Comparison of ENCODE assay signal across 16 cellular contexts in the genomic region with DNA sequence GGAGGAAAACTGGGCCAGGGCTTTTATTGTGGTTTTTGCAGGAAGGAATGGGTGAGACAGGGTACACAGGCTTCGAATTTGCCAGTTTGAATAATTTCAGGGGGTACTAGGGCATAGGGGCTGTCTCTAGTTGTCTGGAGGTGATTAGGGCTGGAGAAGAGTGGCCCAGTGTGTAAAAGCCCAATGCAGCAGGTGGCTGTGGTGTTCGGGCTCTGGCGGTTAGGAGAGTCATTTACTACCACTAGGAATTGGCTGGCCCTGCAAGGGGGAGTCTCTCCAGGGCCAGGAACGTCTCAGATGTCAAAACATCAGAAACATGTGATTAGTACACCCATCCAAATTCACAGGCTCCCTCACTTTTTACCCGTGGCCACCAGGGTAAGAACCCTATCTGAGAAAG. TPM values are rescaled to one million over a fixed set of nuclear protein-coding genes. Genes with fewer than 3 reads are reported as not detected.
DNase-seq lines count a peak whose midpoint lies in the region; ATAC-seq, FAIRE-seq and TF ChIP-seq lines count a peak whose summit lies in the region.
"Had no signal": no experiment of that assay in that cellular context is flagged by ENCODE, and none has a peak within 500 bp of the region (broad histone marks: within the 10 kb centered on the region; RNA-seq: fewer than 3 reads in every experiment).

No MANE protein-coding gene starts in this region.

- TF ChIP-seq CTCF in A549 (IDR thresholded peaks at IDR 0.05) (no peak), DND-41 (IDR thresholded peaks at IDR 0.05; ENCODE audit: borderline replicate concordance, extremely low read depth, low read length, poor library complexity, severe bottlenecking) (no peak), left ventricle myocardium inferior (IDR thresholded peaks at IDR 0.05; ENCODE audit: borderline replicate concordance) (peak; percentile 17)

- TF ChIP-seq RAD21 in A549 (conservative IDR thresholded peaks at IDR 0.05 in 1 of 2, IDR thresholded peaks at IDR 0.05 in 1 of 2) = no peak

- no peak for TF ChIP-seq EP300 in A549 (IDR thresholded peaks at IDR 0.05)

- CTCF ChIA-PET in A549 (lab: Yijun Ruan, JAX) = interaction anchor here (0.7 to 1.6 kb wide), 6 partner anchors 14 to 106 kb away, joined by 3 to 5 read pairs (median 3); no protein-coding TSS in a partner anchor
- CTCF ChIA-PET in activated CD8-positive, alpha-beta memory T cell treated with anti-CD3 and anti-CD28 coated beads, Interleukin-2, amount 10 ng/mL, durations not matched to agents 7 days and 5 days (lab: Charles Lee) = interaction anchor here (4.4 kb wide), 1 partner anchor 106 kb away, joined by 15 read pairs; no protein-coding TSS in a partner anchor

- H3K79me2 ChIP-seq in DND-41 (ENCODE audit: insufficient read depth, low read length) = no peaks in the 10 kb centered on the region

- H3K4me1 Mint-ChIP-seq in activated CD8-positive, alpha-beta memory T cell treated with anti-CD3 and anti-CD28 coated beads, Interleukin-2, amount 10 ng/mL, durations not matched to agents 7 days and 5 days = no peaks in the 10 kb centered on the region
- H3K4me1 Mint-ChIP-seq: CD4-positive, alpha-beta memory T cell had no signal

- H3K27ac ChIP-seq in A549 (no peak overlapping the region), DND-41 (ENCODE audit: low read length) (no peak overlapping the region), left ventricle myocardium inferior (replicated peaks) (peak overlapping the region; percentile 11)

- H3K4me1 ChIP-seq in A549 (no peaks in the 10 kb centered on the region), DND-41 (ENCODE audit: insufficient read depth, low read length) (peaks cover 26% of the 10 kb centered on the region), left ventricle myocardium inferior (peaks cover 14% of the 10 kb centered on the region)

- POLR2A ChIA-PET in A549 (lab: Yijun Ruan, JAX) = no interaction called here

- no peaks in the 10 kb centered on the region for H4K20me1 ChIP-seq in DND-41 (ENCODE audit: insufficient read depth, low read length)

- H2AFZ ChIP-seq in DND-41 (ENCODE audit: low read depth, low read length) = no peak overlapping the region

- H3K4me2 ChIP-seq in A549 (no peak overlapping the region), DND-41 (ENCODE audit: insufficient read depth, low read length) (no peak overlapping the region)

- H3K9ac ChIP-seq in DND-41 (ENCODE audit: low read depth, low read length) = no peak overlapping the region

- H3K4me3 Mint-ChIP-seq in activated CD8-positive, alpha-beta memory T cell treated with anti-CD3 and anti-CD28 coated beads, Interleukin-2, amount 10 ng/mL, durations not matched to agents 7 days and 5 days = no peak overlapping the region
- H3K4me3 Mint-ChIP-seq: HFFc6 had no signal

- peak; percentile 19 to 38; a peak in 2 of 6 replicates for ATAC-seq in A549
- peak; percentile 59 for ATAC-seq in DND-41 (ENCODE audit: insufficient read depth, low read depth)
- no peak for ATAC-seq in activated CD8-positive, alpha-beta memory T cell treated with anti-CD3 and anti-CD28 coated beads, Interleukin-2, amount 10 ng/mL, durations not matched to agents 7 days and 5 days

- no peak for TF ChIP-seq POLR2A in A549 (IDR thresholded peaks at IDR 0.05; ENCODE audit: low read length)

- H3K36me3 ChIP-seq in DND-41 (ENCODE audit: insufficient read depth, low read length) (no peaks in the 10 kb centered on the region), left ventricle myocardium inferior (no peaks in the 10 kb centered on the region)

- no peaks in the 10 kb centered on the region for H3K27me3 ChIP-seq in DND-41 (ENCODE audit: insufficient read depth, low read length, poor library complexity)
- H3K27me3 ChIP-seq in left ventricle myocardium inferior (ENCODE audit: low read depth) = no peaks in the 10 kb centered on the region

- WGBS in A549 (ENCODE audit: missing lambda C conversion rate) = 35% methylated on average over 5 of the region's 5 CpGs

- no peaks in the 10 kb centered on the region for H3K9me3 Mint-ChIP-seq in activated CD8-positive, alpha-beta memory T cell treated with anti-CD3 and anti-CD28 coated beads, Interleukin-2, amount 10 ng/mL, durations not matched to agents 7 days and 5 days (ENCODE audit: low read depth)
- H3K9me3 Mint-ChIP-seq: HFFc6 had no signal

- H3K27ac Mint-ChIP-seq in activated CD8-positive, alpha-beta memory T cell treated with anti-CD3 and anti-CD28 coated beads, Interleukin-2, amount 10 ng/mL, durations not matched to agents 7 days and 5 days = no peak overlapping the region
- H3K27ac Mint-ChIP-seq: HFFc6 had no signal

- H3K36me3 Mint-ChIP-seq in activated CD8-positive, alpha-beta memory T cell treated with anti-CD3 and anti-CD28 coated beads, Interleukin-2, amount 10 ng/mL, durations not matched to agents 7 days and 5 days = no peaks in the 10 kb centered on the region
- H3K36me3 Mint-ChIP-seq: CD4-positive, alpha-beta memory T cell had no signal

- FAIRE-seq in A549 (lab: Jason Lieb, UNC) = no peak
- FAIRE-seq: RCC 7860 had no signal

- H3K9me3 ChIP-seq in A549 = no peaks in the 10 kb centered on the region
- no peaks in the 10 kb centered on the region for H3K9me3 ChIP-seq in DND-41 (ENCODE audit: insufficient read depth, low read length, severe bottlenecking)
- no peaks in the 10 kb centered on the region for H3K9me3 ChIP-seq in left ventricle myocardium inferior (replicated peaks)

- DNase-seq in A549 (ENCODE audit: low read depth in 1 of 2, low spot score in 1 of 2) = no peak
- no peak for DNase-seq in DND-41
- DNase-seq in NCI-H69 (lab: John Stamatoyannopoulos, UW) = peak; percentile 73
- DNase-seq in left ventricle myocardium inferior = no peak
- no peak for DNase-seq in MV-4-11 (lab: John Stamatoyannopoulos, UW)
- DNase-seq in central memory CD4-positive, alpha-beta T cell = no peak
- DNase-seq in activated CD8-positive, alpha-beta memory T cell treated with anti-CD3 and anti-CD28 coated beads, Interleukin-2, amount 10 ng/mL, durations not matched to agents 7 days and 5 days = no peak
- DNase-seq: AML-193; CD4-positive, alpha-beta memory T cell; GOT3; HFFc6; NCI-H1436 treated with DMSO at 0.1 percent for 48 hours; NCI-H2081 treated with DMSO at 0.1 percent for 48 hours; NCI-H82; SIG-M5 had no signal

- peaks cover 30% of the 10 kb centered on the region for H3K27me3 Mint-ChIP-seq in activated CD8-positive, alpha-beta memory T cell treated with anti-CD3 and anti-CD28 coated beads, Interleukin-2, amount 10 ng/mL, durations not matched to agents 7 days and 5 days

- intact Hi-C loops in left ventricle myocardium inferior (cut with micrococcal nuclease) = no loop called here

- H3K4me3 ChIP-seq in A549 = no peak overlapping the region
- H3K4me3 ChIP-seq in DND-41 (ENCODE audit: low read depth in 1 of 2, low read length in 2 of 2) = no peak overlapping the region
- no peak overlapping the region for H3K4me3 ChIP-seq in left ventricle myocardium inferior

TF ChIP-seq in A549, 52 proteins besides CTCF, POLR2A, EP300 and RAD21 (continues in another document):
- TF ChIP-seq FOXS1 (CRISPR knock-in tag; IDR thresholded peaks at IDR 0.05) = no peak
- no peak for TF ChIP-seq CHD2 (IDR thresholded peaks at IDR 0.05; ENCODE audit: low read length, partially characterized antibody)
- no peak for TF ChIP-seq ZSCAN20 (CRISPR knock-in tag; IDR thresholded peaks at IDR 0.05)
- TF ChIP-seq, protein P1, sequence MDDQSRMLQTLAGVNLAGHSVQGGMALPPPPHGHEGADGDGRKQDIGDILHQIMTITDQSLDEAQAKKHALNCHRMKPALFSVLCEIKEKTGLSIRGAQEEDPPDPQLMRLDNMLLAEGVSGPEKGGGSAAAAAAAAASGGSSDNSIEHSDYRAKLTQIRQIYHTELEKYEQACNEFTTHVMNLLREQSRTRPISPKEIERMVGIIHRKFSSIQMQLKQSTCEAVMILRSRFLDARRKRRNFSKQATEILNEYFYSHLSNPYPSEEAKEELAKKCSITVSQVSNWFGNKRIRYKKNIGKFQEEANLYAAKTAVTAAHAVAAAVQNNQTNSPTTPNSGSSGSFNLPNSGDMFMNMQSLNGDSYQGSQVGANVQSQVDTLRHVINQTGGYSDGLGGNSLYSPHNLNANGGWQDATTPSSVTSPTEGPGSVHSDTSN (IDR thresholded peaks at IDR 0.05) = no peak
- TF ChIP-seq EHF (CRISPR knock-in tag; IDR thresholded peaks at IDR 0.05) = no peak
- no peak for TF ChIP-seq JUNB (IDR thresholded peaks at IDR 0.05)
- TF ChIP-seq, protein P2, sequence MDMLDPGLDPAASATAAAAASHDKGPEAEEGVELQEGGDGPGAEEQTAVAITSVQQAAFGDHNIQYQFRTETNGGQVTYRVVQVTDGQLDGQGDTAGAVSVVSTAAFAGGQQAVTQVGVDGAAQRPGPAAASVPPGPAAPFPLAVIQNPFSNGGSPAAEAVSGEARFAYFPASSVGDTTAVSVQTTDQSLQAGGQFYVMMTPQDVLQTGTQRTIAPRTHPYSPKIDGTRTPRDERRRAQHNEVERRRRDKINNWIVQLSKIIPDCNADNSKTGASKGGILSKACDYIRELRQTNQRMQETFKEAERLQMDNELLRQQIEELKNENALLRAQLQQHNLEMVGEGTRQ (IDR thresholded peaks at IDR 0.05) = no peak
- TF ChIP-seq GATA3 (IDR thresholded peaks at IDR 0.05; ENCODE audit: borderline replicate concordance) = no peak
- no peak for TF ChIP-seq MAZ (IDR thresholded peaks at IDR 0.05; ENCODE audit: borderline replicate concordance, low read depth, low read length)
- TF ChIP-seq HOXA7 (CRISPR knock-in tag; IDR thresholded peaks at IDR 0.05) = no peak

RNA-seq across cellular contexts. Expression of a gene that starts 50.3 kb away (rescaled TPM):
- polyA plus RNA-seq in A549 (2011; rRNA removed) = 21.0 and 22.3 TPM in 2 replicates
- polyA plus RNA-seq in A549 (2012; cell fraction: cytosol; rRNA removed) = 15.9 and 18.5 TPM in 2 replicates
- polyA plus RNA-seq in A549 (2012; cell fraction: nucleus; rRNA removed) = 10.8 and 12.8 TPM in 2 replicates
- polyA plus RNA-seq in A549 (2017; fragmentation: RNase III; extraction: RNeasy Plus Mini Kit Qiagen cat#74134 plus additional on column Dnase treatment) = 17.6 to 21.3 TPM (median 19.7 TPM) in 3 replicates
- 14.5 and 14.6 TPM in 2 replicates for polyA minus RNA-seq in A549 (2011; rRNA and poly(A)+ RNA removed)
- total RNA-seq in left ventricle myocardium inferior = 4.7 TPM
- total RNA-seq in activated CD8-positive, alpha-beta memory T cell treated with anti-CD3 and anti-CD28 coated beads, Interleukin-2, amount 10 ng/mL, durations not matched to agents 7 days and 5 days = 10 to 100 TPM; 15.6 to 19.2 TPM

RNA-seq across cellular contexts. Expression of a gene that starts 57.4 kb away (rescaled TPM):
- polyA plus RNA-seq in A549 (2011; rRNA removed) (8.1 and 10.8 TPM in 2 replicates), A549 (2017; fragmentation: RNase III; extraction: RNeasy Plus Mini Kit Qiagen cat#74134 plus additional on column Dnase treatment) (16.3 to 22.8 TPM (median 21.3 TPM) in 3 replicates)
- 14.4 and 20.8 TPM in 2 replicates for polyA plus RNA-seq in A549 (2012; cell fraction: cytosol; rRNA removed)
- polyA plus RNA-seq in A549 (2012; cell fraction: nucleus; rRNA removed) = 44.1 and 54.8 TPM in 2 replicates
- polyA minus RNA-seq in A549 (2011; rRNA and poly(A)+ RNA removed) = 20.3 and 29.0 TPM in 2 replicates
- total RNA-seq in left ventricle myocardium inferior = 763 TPM
- 1 to 10 TPM; 1.6 to 2.5 TPM for total RNA-seq in activated CD8-positive, alpha-beta memory T cell treated with anti-CD3 and anti-CD28 coated beads, Interleukin-2, amount 10 ng/mL, durations not matched to agents 7 days and 5 days

Comparison
In these comparisons a context has a peak if more than half of its experiments do, and no peak if none do; other contexts are left out.
1. RNA of a gene that starts 57.4 kb away (total RNA-seq): 763 TPM in left ventricle myocardium inferior (single experiment); 1.6 to 2.5 TPM in activated CD8-positive, alpha-beta memory T cell treated with anti-CD3 and anti-CD28 coated beads, Interleukin-2, amount 10 ng/mL, durations not matched to agents 7 days and 5 days; every median in the first group is over 100 times any median in the second.